Comparison of ENCODE assay signal across 1 cellular context in the genomic region with DNA sequence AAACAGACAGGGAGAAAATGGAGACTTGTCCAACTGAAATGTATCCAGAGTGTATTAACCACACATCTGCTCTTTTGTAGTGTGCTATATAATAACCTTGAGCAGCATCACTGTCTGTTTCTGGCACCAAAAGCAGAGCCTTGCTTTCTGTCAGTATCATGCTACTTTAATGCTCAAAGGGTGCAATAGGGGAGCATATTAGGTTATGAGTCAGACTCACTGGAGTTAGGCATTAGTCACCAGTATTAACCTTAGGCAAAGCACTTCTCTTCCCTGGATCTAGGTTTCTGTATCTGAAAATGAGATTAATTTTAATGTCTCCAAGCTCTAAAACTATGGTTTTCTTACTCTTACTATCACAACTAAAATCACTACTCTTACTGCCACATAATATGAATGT.
TF ChIP-seq lines count a peak whose summit lies in the region.

No MANE protein-coding gene starts in this region.

TF ChIP-seq in SK-N-SH, 30 proteins besides CTCF, POLR2A, EP300 and RAD21 (continued from another document):
- TF ChIP-seq, protein P1, sequence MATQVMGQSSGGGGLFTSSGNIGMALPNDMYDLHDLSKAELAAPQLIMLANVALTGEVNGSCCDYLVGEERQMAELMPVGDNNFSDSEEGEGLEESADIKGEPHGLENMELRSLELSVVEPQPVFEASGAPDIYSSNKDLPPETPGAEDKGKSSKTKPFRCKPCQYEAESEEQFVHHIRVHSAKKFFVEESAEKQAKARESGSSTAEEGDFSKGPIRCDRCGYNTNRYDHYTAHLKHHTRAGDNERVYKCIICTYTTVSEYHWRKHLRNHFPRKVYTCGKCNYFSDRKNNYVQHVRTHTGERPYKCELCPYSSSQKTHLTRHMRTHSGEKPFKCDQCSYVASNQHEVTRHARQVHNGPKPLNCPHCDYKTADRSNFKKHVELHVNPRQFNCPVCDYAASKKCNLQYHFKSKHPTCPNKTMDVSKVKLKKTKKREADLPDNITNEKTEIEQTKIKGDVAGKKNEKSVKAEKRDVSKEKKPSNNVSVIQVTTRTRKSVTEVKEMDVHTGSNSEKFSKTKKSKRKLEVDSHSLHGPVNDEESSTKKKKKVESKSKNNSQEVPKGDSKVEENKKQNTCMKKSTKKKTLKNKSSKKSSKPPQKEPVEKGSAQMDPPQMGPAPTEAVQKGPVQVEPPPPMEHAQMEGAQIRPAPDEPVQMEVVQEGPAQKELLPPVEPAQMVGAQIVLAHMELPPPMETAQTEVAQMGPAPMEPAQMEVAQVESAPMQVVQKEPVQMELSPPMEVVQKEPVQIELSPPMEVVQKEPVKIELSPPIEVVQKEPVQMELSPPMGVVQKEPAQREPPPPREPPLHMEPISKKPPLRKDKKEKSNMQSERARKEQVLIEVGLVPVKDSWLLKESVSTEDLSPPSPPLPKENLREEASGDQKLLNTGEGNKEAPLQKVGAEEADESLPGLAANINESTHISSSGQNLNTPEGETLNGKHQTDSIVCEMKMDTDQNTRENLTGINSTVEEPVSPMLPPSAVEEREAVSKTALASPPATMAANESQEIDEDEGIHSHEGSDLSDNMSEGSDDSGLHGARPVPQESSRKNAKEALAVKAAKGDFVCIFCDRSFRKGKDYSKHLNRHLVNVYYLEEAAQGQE (IDR thresholded peaks at IDR 0.05; ENCODE audit: low read depth, low read length), result no peak
- TF ChIP-seq RFX5 (IDR thresholded peaks at IDR 0.05; ENCODE audit: low read length) (no peak), SMC3 (IDR thresholded peaks at IDR 0.05; ENCODE audit: low read depth, low read length) (no peak), TCF12 (IDR thresholded peaks at IDR 0.05) (no peak)
TF ChIP-seq in SK-N-SH: peak in this region for 0.
